Comparison of ENCODE assay signal across 22 cellular contexts in the genomic region with DNA sequence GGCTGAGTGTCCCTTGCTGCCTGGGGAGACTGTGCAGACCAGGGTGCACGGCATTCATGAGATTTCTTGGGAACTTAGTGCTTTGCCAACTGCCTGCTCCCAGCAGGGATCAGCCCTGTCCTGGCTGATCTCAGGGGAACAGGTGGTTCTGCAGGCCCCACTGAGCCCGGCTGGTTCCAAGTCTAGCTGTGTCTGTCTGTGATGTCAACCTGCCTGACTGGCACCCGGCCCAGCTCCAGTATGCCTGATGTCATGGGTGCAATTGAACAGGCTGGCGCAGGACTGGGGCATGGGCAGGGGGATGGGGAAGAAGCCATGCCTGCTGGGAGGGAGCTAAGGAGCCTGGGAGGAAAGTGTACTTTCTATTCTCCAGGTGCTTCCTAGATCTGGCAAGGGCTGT.
DNase-seq lines count a peak whose midpoint lies in the region; ATAC-seq and TF ChIP-seq lines count a peak whose summit lies in the region.
"Had no signal": no experiment of that assay in that cellular context is flagged by ENCODE, and none has a peak within 500 bp of the region (broad histone marks: within the 10 kb centered on the region; RNA-seq: fewer than 3 reads in every experiment).

No MANE protein-coding gene starts in this region.

- ATAC-seq in heart left ventricle (peak; percentile 26 to 60 (median 38)), HG02642 (IDR thresholded peaks at IDR 0.05; ENCODE audit: poor library complexity, unreplicated experiment) (no peak)
- ATAC-seq: left lobe of liver; naive thymus-derived CD8-positive, alpha-beta T cell had no signal

- DNase-seq in heart left ventricle (peak in 1 of 5 donors; percentile 31), left ventricle myocardium inferior (no peak), NCI-H2107 treated with DMSO at 0.1 percent for 48 hours (lab: John Stamatoyannopoulos, UW; ENCODE audit: unreplicated experiment) (peak; percentile 38), SJCRH30 (peak; percentile 6 to 13), testis (peak; percentile 33), NCI-H146 (lab: John Stamatoyannopoulos, UW) (no peak)
- no peak for DNase-seq in activated T-cell treated with anti-CD3 and anti-CD28 coated beads, Interleukin-2, amount 50 U/mL, for 1 hour
- DNase-seq: activated B cell treated with CpG ODN at 0.5 μM for 24 hours; activated CD4-positive, alpha-beta T cell treated with anti-CD3 and anti-CD28 coated beads, Interleukin-2, amount 50 U/mL, for 48 hours; activated effector memory CD4-positive, alpha-beta T cell treated with anti-CD3 and anti-CD28 coated beads, Interleukin-2, amount 50 U/mL, for 16 hours; Caco-2; effector CD4-positive, alpha-beta T cell; EL; erythroblast; Karpas-422; naive thymus-derived CD8-positive, alpha-beta T cell; NCI-H1930; NCI-H526; occipital lobe had no signal

- WGBS in heart left ventricle, 4 donors: 20 to 69% (median 59%) methylated on average over 1 to 4 of the region's 4 CpGs
- WGBS in testis, 2 donors: 75 to 80% methylated on average over 1 to 4 of the region's 4 CpGs

- H3K9me3 ChIP-seq in heart left ventricle: no peaks in the 10 kb centered on the region
- no peaks in the 10 kb centered on the region for H3K9me3 ChIP-seq in left ventricle myocardium inferior (replicated peaks)
- no peaks in the 10 kb centered on the region for H3K9me3 ChIP-seq in SJCRH30 (replicated peaks)
- H3K9me3 ChIP-seq in testis: no peaks in the 10 kb centered on the region
- H3K9me3 ChIP-seq: Caco-2 had no signal

- intact Hi-C loops in heart left ventricle (cut with DNase I): no loop called here
- intact Hi-C loops in left ventricle myocardium inferior (cut with micrococcal nuclease): no loop called here
- intact Hi-C loops in testis (cut with DNase I; ENCODE audit: low total_unique reads): no loop called here

- H3K4me3 ChIP-seq in heart left ventricle: no peak overlapping the region
- no peak overlapping the region for H3K4me3 ChIP-seq in left ventricle myocardium inferior
- no peak overlapping the region for H3K4me3 ChIP-seq in SJCRH30
- no peak overlapping the region for H3K4me3 ChIP-seq in testis
- H3K4me3 ChIP-seq: skin epidermis had no signal

- H3K27ac ChIP-seq in heart left ventricle (no peak overlapping the region), left ventricle myocardium inferior (replicated peaks) (no peak overlapping the region), SJCRH30 (no peak overlapping the region), testis (no peak overlapping the region)
- H3K27ac ChIP-seq: skin epidermis had no signal

- no peaks in the 10 kb centered on the region for H3K36me3 ChIP-seq in heart left ventricle
- no peaks in the 10 kb centered on the region for H3K36me3 ChIP-seq in left ventricle myocardium inferior
- H3K36me3 ChIP-seq in SJCRH30: no peaks in the 10 kb centered on the region
- no peaks in the 10 kb centered on the region for H3K36me3 ChIP-seq in testis (ENCODE audit: low read depth, missing control alignments)

- no peaks in the 10 kb centered on the region for H3K4me1 ChIP-seq in heart left ventricle
- no peaks in the 10 kb centered on the region for H3K4me1 ChIP-seq in left ventricle myocardium inferior
- H3K4me1 ChIP-seq in SJCRH30: no peaks in the 10 kb centered on the region
- no peaks in the 10 kb centered on the region for H3K4me1 ChIP-seq in testis
- H3K4me1 ChIP-seq: Caco-2 had no signal

- TF ChIP-seq CTCF in heart left ventricle (IDR thresholded peaks at IDR 0.05) (no peak), left ventricle myocardium inferior (IDR thresholded peaks at IDR 0.05; ENCODE audit: borderline replicate concordance) (no peak), testis (IDR thresholded peaks at IDR 0.05) (no peak)

- TF ChIP-seq POLR2A in heart left ventricle (IDR thresholded peaks at IDR 0.05) (no peak), testis (IDR thresholded peaks at IDR 0.05) (no peak)

- H3K27me3 ChIP-seq in heart left ventricle: peaks cover 0 to 15% (median 0%) of the 10 kb centered on the region in 9 donors
- peaks cover 75% of the 10 kb centered on the region for H3K27me3 ChIP-seq in left ventricle myocardium inferior (ENCODE audit: low read depth)
- H3K27me3 ChIP-seq in SJCRH30: peaks cover 18% of the 10 kb centered on the region; the same call in 1 of the 2 replicates
- no peaks in the 10 kb centered on the region for H3K27me3 ChIP-seq in testis

Comparison
In these comparisons a context has a peak if more than half of its experiments do, and no peak if none do; other contexts are left out.
1. DNase-seq: peak in NCI-H2107 treated with DMSO at 0.1 percent for 48 hours (single experiment), SJCRH30 (2 of 2) and testis (single experiment); none in left ventricle myocardium inferior (single experiment), NCI-H146 (single experiment) and activated T-cell treated with anti-CD3 and anti-CD28 coated beads, Interleukin-2, amount 50 U/mL, for 1 hour (single experiment).